Comparison of ENCODE assay signal across 27 cellular contexts in the genomic region with DNA sequence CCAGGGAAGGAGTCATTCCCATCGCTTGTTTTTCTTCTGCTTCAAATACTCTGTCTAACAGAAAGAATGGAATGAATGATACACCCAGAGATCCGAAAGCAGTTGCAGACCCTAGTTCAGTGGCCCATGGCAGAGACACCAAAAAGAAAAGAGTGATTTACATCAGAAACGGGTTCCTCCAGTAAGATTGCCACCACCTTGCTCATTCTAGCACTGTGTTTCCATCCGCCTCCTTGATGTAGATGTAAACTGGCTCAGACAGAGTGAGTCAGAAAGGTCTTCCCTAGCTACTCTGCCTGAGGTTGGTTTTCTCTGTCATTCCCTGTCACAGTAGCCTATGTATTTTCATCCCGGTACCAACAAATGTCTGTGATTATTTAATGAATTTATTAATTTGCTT. TPM values are rescaled to one million over a fixed set of nuclear protein-coding genes. Genes with fewer than 3 reads are reported as not detected.
DNase-seq lines count a peak whose midpoint lies in the region; ATAC-seq and TF ChIP-seq lines count a peak whose summit lies in the region.
"Had no signal": no experiment of that assay in that cellular context is flagged by ENCODE, and none has a peak within 500 bp of the region (broad histone marks: within the 10 kb centered on the region; RNA-seq: fewer than 3 reads in every experiment).

No MANE protein-coding gene starts in this region.

- H3K27ac ChIP-seq in mammary epithelial cell (ENCODE audit: insufficient read depth, low read depth, low read length) (no peak overlapping the region), breast epithelium (no peak overlapping the region), esophagus muscularis mucosa (replicated peaks in 1 of 4) (no peak overlapping the region)
- H3K27ac ChIP-seq: GM23248, HL-60, KMS-11, Peyer's patch had no signal

- no TSS peak for BruUV-seq in mammary epithelial cell (replicated peaks; lab: Mats Ljungman, UMichigan)

- no peak overlapping the region for H3K27ac Mint-ChIP-seq in WTC11
- H3K27ac Mint-ChIP-seq: CD4-positive, alpha-beta memory T cell; HFFc6; IgD-negative memory B cell had no signal

- H3K4me2 ChIP-seq in mammary epithelial cell (ENCODE audit: insufficient read depth, low read depth, low read length): no peak overlapping the region
- H3K4me2 ChIP-seq: A549, KMS-11 had no signal

- dilution Hi-C loops in mammary epithelial cell (cut with HindIII; ENCODE audit: low sequenced_read_pairs): no loop called here

- H3K9me3 Mint-ChIP-seq in WTC11: peaks cover 4% of the 10 kb centered on the region
- H3K9me3 Mint-ChIP-seq: CD4-positive, alpha-beta memory T cell had no signal

- H3K9me3 ChIP-seq in mammary epithelial cell (replicated peaks; ENCODE audit: insufficient read depth, low read length): no peaks in the 10 kb centered on the region
- H3K9me3 ChIP-seq in breast epithelium: no peaks in the 10 kb centered on the region
- no peaks in the 10 kb centered on the region for H3K9me3 ChIP-seq in esophagus muscularis mucosa
- H3K9me3 ChIP-seq: A549, HAP-1, Peyer's patch had no signal

- H3K36me3 ChIP-seq in mammary epithelial cell (ENCODE audit: insufficient read depth, low read length): no peaks in the 10 kb centered on the region
- no peaks in the 10 kb centered on the region for H3K36me3 ChIP-seq in breast epithelium
- H3K36me3 ChIP-seq in esophagus muscularis mucosa: no peaks in the 10 kb centered on the region
- H3K36me3 ChIP-seq: HAP-1, Peyer's patch had no signal

- peaks cover 2% of the 10 kb centered on the region; the same call in 1 of the 2 replicates for H3K36me3 Mint-ChIP-seq in WTC11
- H3K36me3 Mint-ChIP-seq: CD4-positive, alpha-beta memory T cell had no signal

- CTCF ChIA-PET in mammary epithelial cell (lab: Charles Lee; ENCODE audit: low non-redundant PET): no interaction called here
- CTCF ChIA-PET in WTC11 (lab: Charles Lee): no interaction called here

- H3K27me3 ChIP-seq in mammary epithelial cell (ENCODE audit: insufficient read depth, low read length): no peaks in the 10 kb centered on the region
- H3K27me3 ChIP-seq in breast epithelium: no peaks in the 10 kb centered on the region
- H3K27me3 ChIP-seq in esophagus muscularis mucosa: no peaks in the 10 kb centered on the region
- H3K27me3 ChIP-seq: Peyer's patch had no signal

- ATAC-seq in WTC11 (peak; percentile 36; the same call in 1 of the 2 replicates), GM21528 (IDR thresholded peaks at IDR 0.05; ENCODE audit: low FRiP score, unreplicated experiment) (no peak)
- ATAC-seq: A549 had no signal

- H2AFZ ChIP-seq in mammary epithelial cell (ENCODE audit: low read depth, low read length): no peak overlapping the region
- H2AFZ ChIP-seq: GM23248 had no signal

- no peak overlapping the region for H3K4me3 Mint-ChIP-seq in WTC11
- H3K4me3 Mint-ChIP-seq: CD4-positive, alpha-beta memory T cell; HFFc6; IgD-negative memory B cell had no signal

- no peak for TF ChIP-seq EP300 in esophagus muscularis mucosa (IDR thresholded peaks at IDR 0.05)

- peaks cover 12% of the 10 kb centered on the region for H3K27me3 Mint-ChIP-seq in WTC11 (ENCODE audit: low read depth)

- H3K9ac ChIP-seq in mammary epithelial cell (ENCODE audit: insufficient read depth, low read length): no peak overlapping the region
- H3K9ac ChIP-seq: GM23248, KMS-11 had no signal

- H3K4me1 ChIP-seq in mammary epithelial cell (ENCODE audit: insufficient read depth, low read length) (peaks cover 9% of the 10 kb centered on the region), breast epithelium (no peaks in the 10 kb centered on the region), esophagus muscularis mucosa (peaks cover 0 to 8% (median 5%) of the 10 kb centered on the region in 4 donors)
- H3K4me1 ChIP-seq: Peyer's patch had no signal

- POLR2A ChIA-PET in WTC11 (lab: Charles Lee): interaction anchor here (0.5 kb wide), 1 partner anchor 1330 kb away, joined by 3 read pairs; no protein-coding TSS in a partner anchor

- in situ Hi-C loops in mammary epithelial cell (cut with MboI; ENCODE audit: low sequenced_read_pairs in 2 of 2): no loop called here
- in situ Hi-C loops in GM13977 (cut with MboI; ENCODE audit: low pct_unique_long_range_greater_than_20kb, low sequenced_read_pairs, unreplicated experiment): no loop called here

- H4K20me1 ChIP-seq in mammary epithelial cell (ENCODE audit: insufficient read depth, low read length): no peaks in the 10 kb centered on the region

- peak; percentile 23 for DNase-seq in mammary epithelial cell
- no peak for DNase-seq in breast epithelium (ENCODE audit: low spot score in 2 of 2)
- no peak for DNase-seq in WTC11 (ENCODE audit: low spot score)
- peak; percentile 62 for DNase-seq in esophagus muscularis mucosa (ENCODE audit: extremely low spot score)
- no peak for DNase-seq in DMS79 (lab: John Stamatoyannopoulos, UW)
- DNase-seq in GM13977 (ENCODE audit: low spot score): no peak
- DNase-seq: AML-193; C1 segment of cervical spinal cord; CD4-positive, alpha-beta memory T cell; COR-L47; EL; GDM1; GM23248; HFFc6; MM.1S; NCI-H2029; NCI-H2227 treated with DMSO at 0.1 percent for 48 hours; NCI-H526 treated with DMSO at 0.1 percent for 48 hours; OCI-M1; Peyer's patch; SHP77 treated with DMSO at 0.1 percent for 48 hours had no signal

- no peaks in the 10 kb centered on the region; the same call in 1 of the 2 replicates for H3K4me1 Mint-ChIP-seq in WTC11

- TF ChIP-seq POLR2A in breast epithelium (IDR thresholded peaks at IDR 0.05) (no peak), esophagus muscularis mucosa (IDR thresholded peaks at IDR 0.05; ENCODE audit: low read depth) (no peak)

- no peak for TF ChIP-seq CTCF in mammary epithelial cell (conservative IDR thresholded peaks at IDR 0.05 in 1 of 2, IDR thresholded peaks at IDR 0.05 in 1 of 2; ENCODE audit: extremely low read depth in 1 of 2, insufficient read depth in 1 of 2, low read depth in 1 of 2, low read length in 2 of 2)
- no peak for TF ChIP-seq CTCF in breast epithelium (IDR thresholded peaks at IDR 0.05)
- TF ChIP-seq CTCF in WTC11 (IDR thresholded peaks at IDR 0.05): no peak
- no peak for TF ChIP-seq CTCF in esophagus muscularis mucosa (IDR thresholded peaks at IDR 0.05)
- TF ChIP-seq CTCF in GM13977 (IDR thresholded peaks at IDR 0.05; ENCODE audit: extremely low read depth, insufficient read depth, missing control alignments): no peak

- no peaks in the 10 kb centered on the region for H3K79me2 ChIP-seq in mammary epithelial cell (ENCODE audit: insufficient read depth, low read length)

- H3K4me3 ChIP-seq in mammary epithelial cell (replicated peaks in 1 of 3; ENCODE audit: insufficient read depth in 1 of 3, low read depth in 2 of 3, low read length in 3 of 3) (no peak overlapping the region), breast epithelium (no peak overlapping the region), esophagus muscularis mucosa (no peak overlapping the region)
- H3K4me3 ChIP-seq: A549, GM23248, HAP-1, Peyer's patch had no signal

- WGBS in mammary epithelial cell (ENCODE audit: low coverage, missing lambda C conversion rate): 86% methylated on average over 5 of the region's 5 CpGs
- 88% methylated on average over 5 of the region's 5 CpGs for WGBS in esophagus muscularis mucosa

- intact Hi-C loops in mammary epithelial cell (cut with micrococcal nuclease): no loop called here
- intact Hi-C loops in breast epithelium (cut with DNase I; ENCODE audit: low total_unique reads): no loop called here
- intact Hi-C loops in esophagus muscularis mucosa (cut with DNase I): no loop called here

TF ChIP-seq in WTC11, 78 proteins besides CTCF, POLR2A, EP300 and RAD21 (continues in another document):
- no peak for TF ChIP-seq GTF2I (CRISPR knock-in tag; conservative IDR thresholded peaks at IDR 0.05)
- no peak for TF ChIP-seq NFYB (CRISPR knock-in tag; conservative IDR thresholded peaks at IDR 0.05; ENCODE audit: low read depth)
- no peak for TF ChIP-seq ZNF232 (CRISPR knock-in tag; IDR thresholded peaks at IDR 0.05)
- no peak for TF ChIP-seq HMGXB4 (CRISPR knock-in tag; IDR thresholded peaks at IDR 0.05)
- no peak for TF ChIP-seq ZNF425 (CRISPR knock-in tag; conservative IDR thresholded peaks at IDR 0.05)

RNA-seq across cellular contexts. Expression of gene CLINT1, which starts 15.9 kb away (rescaled TPM):
- total RNA-seq in mammary epithelial cell: 100 to 1,000 TPM in 1 of 2 donors, 10 to 100 TPM in 1; 77.2 to 127 TPM
- 97.7 TPM for polyA plus RNA-seq in mammary epithelial cell
- 188 TPM for polyA minus RNA-seq in mammary epithelial cell
- total RNA-seq in breast epithelium: 100 to 1,000 TPM in 1 of 3 donors, 10 to 100 TPM in 2; 86.5 to 157 (median 89.5) TPM
- 74.6 to 79.6 TPM (median 76.1 TPM) in 3 replicates for total RNA-seq in WTC11 (2021)
- 100 to 1,000 TPM in 2 of 4 donors, 10 to 100 TPM in 2; 84.3 to 118 (median 107) TPM for total RNA-seq in esophagus muscularis mucosa

Comparison
In these comparisons a context has a peak if more than half of its experiments do, and no peak if none do; other contexts are left out.
1. DNase-seq: peak in mammary epithelial cell (single experiment) and esophagus muscularis mucosa (single experiment); none in breast epithelium (0 of 2), WTC11 (single experiment), DMS79 (single experiment) and GM13977 (single experiment).